Comparison of ENCODE assay signal across 10 cellular contexts in the genomic region with DNA sequence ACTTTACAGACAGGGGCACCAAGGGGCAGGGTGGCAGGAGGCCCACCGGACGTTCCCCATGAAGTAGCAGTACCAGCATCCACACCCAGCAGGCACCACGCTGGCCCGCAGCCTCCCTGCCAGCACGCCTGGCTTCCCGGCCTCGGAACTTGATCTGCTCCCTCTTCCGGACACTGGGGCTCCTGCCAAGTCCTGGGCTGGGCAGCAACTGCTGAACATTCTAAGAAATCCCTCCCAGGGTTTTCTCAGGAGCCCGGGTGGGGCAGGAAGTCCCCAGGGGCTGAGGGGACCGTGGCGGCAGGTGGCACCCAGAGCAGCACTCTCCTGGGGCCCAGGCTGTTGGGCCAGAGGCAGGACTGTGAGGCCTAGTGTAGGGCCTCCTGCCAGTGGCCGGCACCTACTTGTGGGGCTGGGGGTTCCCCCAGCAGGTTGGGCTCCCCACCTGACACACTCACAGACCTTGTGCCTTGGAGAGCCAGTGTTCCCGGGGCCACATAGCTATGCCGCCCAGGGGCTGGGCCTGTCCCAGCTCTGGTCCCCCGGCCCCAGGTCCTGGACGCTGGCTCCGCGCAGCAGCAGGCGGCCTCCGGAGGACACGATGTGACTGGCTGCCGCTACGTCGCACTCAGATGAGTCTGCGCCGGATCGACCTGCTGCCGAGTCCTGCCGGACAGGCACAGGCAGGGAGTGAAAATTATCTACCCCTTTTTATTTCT.
A peak's percentile ranks its signal among the peaks of the same experiment; 100 is the strongest.
DNase-seq lines count a peak whose midpoint lies in the region; ATAC-seq and TF ChIP-seq lines count a peak whose summit lies in the region.
"Had no signal": no experiment of that assay in that cellular context is flagged by ENCODE, and none has a peak within 500 bp of the region (broad histone marks: within the 10 kb centered on the region; RNA-seq: fewer than 3 reads in every experiment).

No MANE protein-coding gene starts in this region.

- no peak for TF ChIP-seq POLR2A in heart left ventricle (IDR thresholded peaks at IDR 0.05)

- DNase-seq in G401 (ENCODE audit: low spot score) (peak; percentile 35), RWPE2 (ENCODE audit: low spot score) (no peak), heart left ventricle (peak in 4 of 5 donors; percentile 54 to 74 (median 63)), retinal pigment epithelial cell (ENCODE audit: low read depth) (no peak), NCI-H1092 treated with DMSO at 0.1 percent for 48 hours (lab: John Stamatoyannopoulos, UW) (no peak), coronary artery (ENCODE audit: low spot score) (no peak)
- DNase-seq in activated effector memory CD4-positive, alpha-beta T cell treated with anti-CD3 and anti-CD28 coated beads, Interleukin-2, amount 50 U/mL, for 16 hours: no peak
- DNase-seq: activated CD8-positive, alpha-beta memory T cell treated with anti-CD3 and anti-CD28 coated beads, Interleukin-2, amount 50 U/mL, for 4 hours; stimulated activated naive CD4-positive, alpha-beta T cell treated with Interleukin-2 at 50 U/mL for 16 hours had no signal

- no peaks in the 10 kb centered on the region for H3K36me3 ChIP-seq in RWPE2 (ENCODE audit: low read depth)
- H3K36me3 ChIP-seq in heart left ventricle: no peaks in the 10 kb centered on the region

- peaks cover 18% of the 10 kb centered on the region for H3K27me3 ChIP-seq in RWPE2 (ENCODE audit: insufficient read depth, poor library complexity, severe bottlenecking)
- H3K27me3 ChIP-seq in heart left ventricle: peaks cover 16 to 91% (median 31%) of the 10 kb centered on the region in 9 donors

- intact Hi-C loops in heart left ventricle (cut with DNase I): no loop called here

- TF ChIP-seq CTCF in RWPE2 (IDR thresholded peaks at IDR 0.05; ENCODE audit: poor library complexity, severe bottlenecking) (peak; percentile 5), heart left ventricle (IDR thresholded peaks at IDR 0.05) (peak in 4 of 12 donors; percentile 8 to 31 (median 12)), retinal pigment epithelial cell (conservative IDR thresholded peaks at IDR 0.05; ENCODE audit: low read depth, low read length) (peak; percentile 51), coronary artery (IDR thresholded peaks at IDR 0.05) (no peak)

- no peaks in the 10 kb centered on the region for H3K4me1 ChIP-seq in RWPE2 (ENCODE audit: insufficient read depth, poor library complexity, severe bottlenecking)
- peaks cover 0 to 15% (median 5%) of the 10 kb centered on the region in 12 donors for H3K4me1 ChIP-seq in heart left ventricle

- WGBS in heart left ventricle, 4 donors: 59 to 63% (median 61%) methylated on average over 25 to 29 of the region's 29 CpGs

- in situ Hi-C loops in G401 (cut with HindIII; ENCODE audit: low sequenced_read_pairs): no loop called here

- ATAC-seq in RWPE2 (ENCODE audit: low read depth): peak; percentile 63
- peak; percentile 34 to 77 (median 68) for ATAC-seq in heart left ventricle
- no peak for ATAC-seq in GM18861 (IDR thresholded peaks at IDR 0.05; ENCODE audit: unreplicated experiment)

- H3K27ac ChIP-seq in RWPE2 (ENCODE audit: poor library complexity, severe bottlenecking) (no peak overlapping the region), heart left ventricle (peak overlapping the region in 2 of 12 donors; percentile 13 to 19), coronary artery (no peak overlapping the region)

- H3K9me3 ChIP-seq in RWPE2 (ENCODE audit: severe bottlenecking) (no peaks in the 10 kb centered on the region), heart left ventricle (no peaks in the 10 kb centered on the region)

- H3K4me3 ChIP-seq in RWPE2 (ENCODE audit: severe bottlenecking) (no peak overlapping the region), heart left ventricle (no peak overlapping the region), retinal pigment epithelial cell (ENCODE audit: low read length) (no peak overlapping the region), coronary artery (no peak overlapping the region)

Comparison
In these comparisons a context has a peak if more than half of its experiments do, and no peak if none do; other contexts are left out.
1. DNase-seq: peak in G401 (single experiment) and heart left ventricle (4 of 5); none in RWPE2 (single experiment), retinal pigment epithelial cell (single experiment), NCI-H1092 treated with DMSO at 0.1 percent for 48 hours (single experiment), activated effector memory CD4-positive, alpha-beta T cell treated with anti-CD3 and anti-CD28 coated beads, Interleukin-2, amount 50 U/mL, for 16 hours (single experiment) and coronary artery (single experiment).